8 cellular contexts compared by ENCODE assay signal in genomic region chr2:31812051-31812798, GRCh38.
DNase-seq lines count a peak whose midpoint lies in the region; ATAC-seq and TF ChIP-seq lines count a peak whose summit lies in the region.

No MANE protein-coding gene starts in this region.

- DNase-seq in GM13977 (ENCODE audit: low spot score), result peak; percentile 68
- DNase-seq in HT-29 (ENCODE audit: low spot score), result peak; percentile 28
- peak in 5 of 10 donors; percentile 1 to 24 (median 13) for DNase-seq in naive thymus-derived CD8-positive, alpha-beta T cell
- DNase-seq in NCI-H2227 treated with DMSO at 0.1 percent for 48 hours (lab: John Stamatoyannopoulos, UW), result no peak
- no peak for DNase-seq in mesothelial cell of epicardium (ENCODE audit: low spot score in 2 of 2, unreplicated experiment in 2 of 2)
- no peak for DNase-seq in activated CD8-positive, alpha-beta memory T cell treated with anti-CD3 and anti-CD28 coated beads, Interleukin-2, amount 50 U/mL, for 4 hours

- peak overlapping the region; percentile 54 for H3K4me3 Mint-ChIP-seq in activated T-helper 17 cell treated with anti-CD3 and anti-CD28 coated beads, Interleukin-2, amount 50 U/mL, for 72 hours
- H3K4me3 Mint-ChIP-seq in naive thymus-derived CD8-positive, alpha-beta T cell, result peak overlapping the region; percentile 2 to 72 (median 54)
- no peak overlapping the region for H3K4me3 Mint-ChIP-seq in mesothelial cell of epicardium

- POLR2A ChIA-PET in naive thymus-derived CD8-positive, alpha-beta T cell (lab: Charles Lee), result no interaction called here

- no peaks in the 10 kb centered on the region for H3K27me3 Mint-ChIP-seq in activated T-helper 17 cell treated with anti-CD3 and anti-CD28 coated beads, Interleukin-2, amount 50 U/mL, for 72 hours
- H3K27me3 Mint-ChIP-seq in naive thymus-derived CD8-positive, alpha-beta T cell, result no peaks in the 10 kb centered on the region
- H3K27me3 Mint-ChIP-seq in mesothelial cell of epicardium (ENCODE audit: low read depth), result no peaks in the 10 kb centered on the region

- TF ChIP-seq CTCF in GM13977 (IDR thresholded peaks at IDR 0.05; ENCODE audit: extremely low read depth, insufficient read depth, missing control alignments) (no peak), mesothelial cell of epicardium (IDR thresholded peaks at IDR 0.05; ENCODE audit: unreplicated experiment) (no peak)

- H3K36me3 Mint-ChIP-seq in activated T-helper 17 cell treated with anti-CD3 and anti-CD28 coated beads, Interleukin-2, amount 50 U/mL, for 72 hours (ENCODE audit: low read depth), result no peaks in the 10 kb centered on the region
- H3K36me3 Mint-ChIP-seq in naive thymus-derived CD8-positive, alpha-beta T cell, result no peaks in the 10 kb centered on the region
- no peaks in the 10 kb centered on the region for H3K36me3 Mint-ChIP-seq in mesothelial cell of epicardium

- H3K4me1 Mint-ChIP-seq in activated T-helper 17 cell treated with anti-CD3 and anti-CD28 coated beads, Interleukin-2, amount 50 U/mL, for 72 hours, result peaks cover 10% of the 10 kb centered on the region
- H3K4me1 Mint-ChIP-seq in naive thymus-derived CD8-positive, alpha-beta T cell, result peaks cover 8 to 22% (median 17%) of the 10 kb centered on the region in 4 donors
- no peaks in the 10 kb centered on the region for H3K4me1 Mint-ChIP-seq in mesothelial cell of epicardium

- peak overlapping the region; percentile 81 for H3K27ac Mint-ChIP-seq in activated T-helper 17 cell treated with anti-CD3 and anti-CD28 coated beads, Interleukin-2, amount 50 U/mL, for 72 hours
- peak overlapping the region; percentile 44 to 90 (median 70) for H3K27ac Mint-ChIP-seq in naive thymus-derived CD8-positive, alpha-beta T cell
- no peak overlapping the region for H3K27ac Mint-ChIP-seq in mesothelial cell of epicardium

- no peaks in the 10 kb centered on the region for H3K9me3 Mint-ChIP-seq in activated T-helper 17 cell treated with anti-CD3 and anti-CD28 coated beads, Interleukin-2, amount 50 U/mL, for 72 hours
- no peaks in the 10 kb centered on the region for H3K9me3 Mint-ChIP-seq in naive thymus-derived CD8-positive, alpha-beta T cell
- H3K9me3 Mint-ChIP-seq in mesothelial cell of epicardium, result no peaks in the 10 kb centered on the region

- in situ Hi-C loops in GM13977 (cut with MboI; ENCODE audit: low pct_unique_long_range_greater_than_20kb, low sequenced_read_pairs, unreplicated experiment), result no loop called here

- peak; percentile 100 for ATAC-seq in GM21528 (IDR thresholded peaks at IDR 0.05; ENCODE audit: low FRiP score, unreplicated experiment)
- ATAC-seq in activated T-helper 17 cell treated with anti-CD3 and anti-CD28 coated beads, Interleukin-2, amount 50 U/mL, for 72 hours (replicated peaks), result peak; percentile 94
- ATAC-seq in naive thymus-derived CD8-positive, alpha-beta T cell, result peak; percentile 75 to 79

Comparison
In these comparisons a context has a peak if more than half of its experiments do, and no peak if none do; other contexts are left out.
1. DNase-seq: peak in GM13977 (single experiment) and HT-29 (single experiment); none in NCI-H2227 treated with DMSO at 0.1 percent for 48 hours (single experiment), mesothelial cell of epicardium (0 of 2) and activated CD8-positive, alpha-beta memory T cell treated with anti-CD3 and anti-CD28 coated beads, Interleukin-2, amount 50 U/mL, for 4 hours (single experiment).
2. Peak in every context shown above with its lines, with median percentiles within 50 percentile points of each other: ATAC-seq.